1 cellular context compared by ENCODE assay signal in the genomic region with DNA sequence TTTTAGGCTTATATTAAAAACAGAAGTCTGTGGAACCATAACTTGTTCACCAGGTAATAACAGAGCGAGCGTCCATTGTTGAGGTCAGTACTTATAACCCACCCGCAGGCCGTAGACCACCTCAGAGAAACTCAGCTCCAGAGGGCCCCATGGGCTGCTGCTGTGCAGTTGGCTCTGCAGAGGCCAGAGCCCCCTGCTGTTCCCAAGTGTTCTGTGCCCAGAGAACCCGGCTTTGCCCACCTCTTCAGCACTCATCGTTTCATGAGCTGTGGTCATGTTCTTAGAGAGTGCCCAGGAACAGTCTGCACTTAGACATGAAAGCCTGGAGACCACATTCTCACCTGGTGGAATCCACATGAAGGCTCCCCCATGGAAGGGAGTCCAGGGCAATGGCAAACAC.
TF ChIP-seq lines count a peak whose summit lies in the region.

No MANE protein-coding gene starts in this region.

TF ChIP-seq in HepG2, 621 proteins besides CTCF, POLR2A, EP300 and RAD21 (continued from another document):
- TF ChIP-seq CEBPB (IDR thresholded peaks at IDR 0.05; ENCODE audit: borderline replicate concordance, low read depth, low read length): no peak
- TF ChIP-seq ZBTB40 (IDR thresholded peaks at IDR 0.05): no peak
- TF ChIP-seq ZBTB40 (CRISPR knock-in tag; IDR thresholded peaks at IDR 0.05): no peak
- TF ChIP-seq ZNF101 (CRISPR knock-in tag; IDR thresholded peaks at IDR 0.05; ENCODE audit: borderline replicate concordance, low read depth): no peak
